34 cellular contexts compared by ENCODE assay signal in genomic region chr4:17437396-17437795, GRCh38.
"Had no signal": no experiment of that assay in that cellular context is flagged by ENCODE, and none has a peak within 500 bp of the region (broad histone marks: within the 10 kb centered on the region; RNA-seq: fewer than 3 reads in every experiment).

No MANE protein-coding gene starts in this region.

- H3K27ac ChIP-seq: WERI-Rb-1 had no signal

- H3K27me3 Mint-ChIP-seq: activated CD8-positive, alpha-beta memory T cell treated with anti-CD3 and anti-CD28 coated beads, Interleukin-2, amount 10 ng/mL, durations not matched to agents 7 days and 5 days; activated naive CD4-positive, alpha-beta T cell treated with anti-CD3 and anti-CD28 coated beads, Interleukin-2, amount 10 ng/mL, durations not matched to agents 7 days and 5 days; activated naive CD8-positive, alpha-beta T cell had no signal

- H3K36me3 ChIP-seq: WERI-Rb-1 had no signal

- H3K4me3 ChIP-seq: K562 had no signal

- H3K9me3 Mint-ChIP-seq: activated CD4-positive, alpha-beta memory T cell treated with anti-CD3 and anti-CD28 coated beads, Interleukin-2, amount 10 ng/mL, durations not matched to agents 7 days and 5 days had no signal

- ATAC-seq: activated CD8-positive, alpha-beta memory T cell treated with anti-CD3 and anti-CD28 coated beads, Interleukin-2, amount 10 ng/mL, durations not matched to agents 7 days and 5 days; Panc1; SK-N-SH treated with all-trans-retinoic acid at 6 μM for 48 hours had no signal

- DNase-seq: activated CD4-positive, alpha-beta memory T cell treated with anti-CD3 and anti-CD28 coated beads, Interleukin-2, amount 10 ng/mL, durations not matched to agents 7 days and 5 days; activated CD4-positive, alpha-beta T cell treated with anti-CD3 and anti-CD28 coated beads for 1 hour; activated CD4-positive, alpha-beta T cell treated with anti-CD3 and anti-CD28 coated beads for 48 hours; activated CD4-positive, CD25-positive, alpha-beta regulatory T cell; activated CD8-positive, alpha-beta memory T cell treated with anti-CD3 and anti-CD28 coated beads for 24 hours; activated CD8-positive, alpha-beta memory T cell treated with anti-CD3 and anti-CD28 coated beads, Interleukin-2, amount 10 ng/mL, durations not matched to agents 7 days and 5 days; activated CD8-positive, alpha-beta memory T cell treated with anti-CD3 and anti-CD28 coated beads, Interleukin-2, amount 50 U/mL, for 48 hours; activated effector memory CD4-positive, alpha-beta T cell treated with Interleukin-2 at 50 U/mL for 16 hours; activated naive CD4-positive, alpha-beta T cell treated with anti-CD3 and anti-CD28 coated beads, Interleukin-2, amount 10 ng/mL, durations not matched to agents 7 days and 5 days; activated naive CD8-positive, alpha-beta T cell treated with anti-CD3 and anti-CD28 coated beads, Interleukin-2, amount 50 U/mL, for 24 hours; activated T-cell treated with anti-CD3 and anti-CD28 coated beads, Interleukin-2, amount 50 U/mL, for 48 hours; anterior cingulate cortex; IMR-90; NCI-H1092 treated with DMSO at 0.1 percent for 48 hours; NCI-H1417; NCI-H146; NCI-H187 treated with DMSO at 0.1 percent for 48 hours; NCI-H2081; NCI-H2171 treated with DMSO at 0.1 percent for 48 hours; NCI-H2227 treated with DMSO at 0.1 percent for 48 hours; NCI-H446; NCI-H510A treated with DMSO at 0.1 percent for 48 hours; NCI-H526 treated with DMSO at 0.1 percent for 48 hours; SIG-M5; SW 1271; T-helper 1 cell; T-helper 2 cell; T-helper 9 cell; WERI-Rb-1 had no signal

- H3K27ac Mint-ChIP-seq: activated CD4-positive, alpha-beta memory T cell treated with anti-CD3 and anti-CD28 coated beads, Interleukin-2, amount 10 ng/mL, durations not matched to agents 7 days and 5 days; activated CD8-positive, alpha-beta memory T cell treated with anti-CD3 and anti-CD28 coated beads, Interleukin-2, amount 10 ng/mL, durations not matched to agents 7 days and 5 days; activated naive CD4-positive, alpha-beta T cell treated with anti-CD3 and anti-CD28 coated beads, Interleukin-2, amount 10 ng/mL, durations not matched to agents 7 days and 5 days; activated naive CD8-positive, alpha-beta T cell; activated naive CD8-positive, alpha-beta T cell treated with anti-CD3 and anti-CD28 coated beads, Interleukin-2, amount 50 U/mL, for 24 hours; brain had no signal

- H3K4me1 Mint-ChIP-seq: activated CD4-positive, alpha-beta memory T cell treated with anti-CD3 and anti-CD28 coated beads, Interleukin-2, amount 10 ng/mL, durations not matched to agents 7 days and 5 days; activated CD8-positive, alpha-beta memory T cell treated with anti-CD3 and anti-CD28 coated beads, Interleukin-2, amount 10 ng/mL, durations not matched to agents 7 days and 5 days; activated naive CD4-positive, alpha-beta T cell treated with anti-CD3 and anti-CD28 coated beads, Interleukin-2, amount 10 ng/mL, durations not matched to agents 7 days and 5 days; activated naive CD8-positive, alpha-beta T cell treated with anti-CD3 and anti-CD28 coated beads, Interleukin-2, amount 50 U/mL, for 24 hours; brain had no signal

- H3K36me3 Mint-ChIP-seq: activated CD8-positive, alpha-beta memory T cell treated with anti-CD3 and anti-CD28 coated beads, Interleukin-2, amount 10 ng/mL, durations not matched to agents 7 days and 5 days; activated naive CD4-positive, alpha-beta T cell treated with anti-CD3 and anti-CD28 coated beads, Interleukin-2, amount 10 ng/mL, durations not matched to agents 7 days and 5 days; brain had no signal

- H3K4me3 Mint-ChIP-seq: activated CD4-positive, alpha-beta memory T cell treated with anti-CD3 and anti-CD28 coated beads, Interleukin-2, amount 10 ng/mL, durations not matched to agents 7 days and 5 days; activated CD8-positive, alpha-beta memory T cell treated with anti-CD3 and anti-CD28 coated beads, Interleukin-2, amount 10 ng/mL, durations not matched to agents 7 days and 5 days; activated naive CD4-positive, alpha-beta T cell treated with anti-CD3 and anti-CD28 coated beads, Interleukin-2, amount 10 ng/mL, durations not matched to agents 7 days and 5 days; activated naive CD8-positive, alpha-beta T cell; activated naive CD8-positive, alpha-beta T cell treated with anti-CD3 and anti-CD28 coated beads, Interleukin-2, amount 50 U/mL, for 24 hours; brain had no signal
